9 cellular contexts compared by ENCODE assay signal in genomic region chr6:154448448-154449096, GRCh38.
DNase-seq lines count a peak whose midpoint lies in the region; ATAC-seq and TF ChIP-seq lines count a peak whose summit lies in the region.
"Had no signal": no experiment of that assay in that cellular context is flagged by ENCODE, and none has a peak within 500 bp of the region (broad histone marks: within the 10 kb centered on the region; RNA-seq: fewer than 3 reads in every experiment).

No MANE protein-coding gene starts in this region.

- H3K27ac ChIP-seq in liver (ENCODE audit: low read depth in 1 of 2, low read length in 2 of 2) = peak overlapping the region in 1 of 2 donors; percentile 44

- WGBS in liver = 63% methylated on average over 11 of the region's 11 CpGs

- H3K27me3 Mint-ChIP-seq in brain = no peaks in the 10 kb centered on the region

- no peak for TF ChIP-seq RAD21 in liver (IDR thresholded peaks at IDR 0.05)

- H3K36me3 Mint-ChIP-seq in brain = peaks cover 17% of the 10 kb centered on the region

- H3K9ac ChIP-seq in liver (ENCODE audit: low read depth in 1 of 2, low read length in 2 of 2) = no peak overlapping the region

- DNase-seq in Right ventricle myocardium inferior (ENCODE audit: missing footprints) = no peak
- DNase-seq in cardiac septum (ENCODE audit: low spot score) = no peak
- DNase-seq in stimulated activated CD4-positive, alpha-beta T cell treated with anti-CD3 and anti-CD28 coated beads, Interleukin-4, amount 100 ng/mL, for 1 hour = no peak
- DNase-seq in KBM-7 = no peak
- DNase-seq: DND-41 had no signal

- H3K4me3 ChIP-seq in liver (ENCODE audit: low read depth in 1 of 3, low read length in 3 of 3) = no peak overlapping the region

- H3K9me3 ChIP-seq in liver (ENCODE audit: control insufficient read depth in 4 of 4, low read length in 3 of 4) = no peaks in the 10 kb centered on the region

- H3K36me3 ChIP-seq in liver (ENCODE audit: control insufficient read depth in 4 of 4, insufficient read depth in 3 of 4, low read depth in 1 of 4, low read length in 3 of 4) = peaks cover 0 to 9% (median 3%) of the 10 kb centered on the region in 4 donors

- H3K27me3 ChIP-seq in liver (ENCODE audit: control insufficient read depth in 4 of 4, insufficient read depth in 4 of 4, low read length in 3 of 4) = no peaks in the 10 kb centered on the region

- intact Hi-C loops in Right ventricle myocardium inferior (cut with DNase I) = loop anchor here (5.0 kb wide), 1 partner anchor 59 kb away; no protein-coding TSS in a partner anchor
- intact Hi-C loops in cardiac septum (cut with DNase I) = no loop called here

- H3K9me3 Mint-ChIP-seq in brain = no peaks in the 10 kb centered on the region

- in situ Hi-C loops in KBM-7 (cut with MboI; ENCODE audit: low pct_unique_long_range_greater_than_20kb, low sequenced_read_pairs) = no loop called here

- ATAC-seq in Right ventricle myocardium inferior (peak; percentile 88), GM19324 (IDR thresholded peaks at IDR 0.05; ENCODE audit: low FRiP score, unreplicated experiment) (no peak), GM18511 (IDR thresholded peaks at IDR 0.05; ENCODE audit: unreplicated experiment) (no peak)

- H3K4me3 Mint-ChIP-seq in brain = peak overlapping the region in 4 of 5 experiments; percentile 50 to 77 (median 64)

- H3K4me1 Mint-ChIP-seq in brain = peaks cover 59% of the 10 kb centered on the region

- H3K27ac Mint-ChIP-seq in brain = peak overlapping the region in 4 of 5 experiments; percentile 67 to 93 (median 87)

- peaks cover 0 to 11% (median 4%) of the 10 kb centered on the region in 4 donors for H3K4me1 ChIP-seq in liver (ENCODE audit: control insufficient read depth in 4 of 4, insufficient read depth in 4 of 4, low read length in 3 of 4)

- TF ChIP-seq CTCF in brain (conservative IDR thresholded peaks at IDR 0.05) (peak in 1 of 2 experiments; percentile 40), liver (IDR thresholded peaks at IDR 0.05; ENCODE audit: low read depth, low read length, missing input control) (peak; percentile 41)

TF ChIP-seq in liver, 16 proteins besides CTCF, POLR2A, EP300 and RAD21:
- TF ChIP-seq REST (IDR thresholded peaks at IDR 0.05) (no peak), NR2F2 (IDR thresholded peaks at IDR 0.05) (peak; percentile 27), JUND (IDR thresholded peaks at IDR 0.05) (peak in 1 of 2 donors; percentile 16)
